ENCODE assay signal across 8 cellular contexts in the genomic region with DNA sequence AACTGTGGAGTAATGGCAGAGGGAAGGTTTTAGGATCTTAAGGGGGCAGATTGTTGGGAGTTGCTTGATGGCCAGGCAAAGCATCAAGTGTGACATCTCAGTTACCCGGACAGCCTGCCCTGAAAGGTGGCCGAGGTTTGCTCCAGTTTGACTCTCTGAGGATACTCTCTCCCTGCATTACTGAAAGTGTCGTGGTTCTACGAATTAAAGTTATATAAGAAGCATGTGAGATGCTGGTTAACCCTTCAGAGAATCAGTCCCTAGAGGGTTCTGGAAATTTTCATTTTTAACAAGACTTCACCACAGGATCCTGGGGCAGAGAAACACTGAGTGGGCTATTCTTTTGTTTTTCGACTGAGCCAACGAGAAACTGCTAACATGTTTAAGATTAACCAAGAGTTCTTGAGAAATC. TPM values are rescaled to one million over a fixed set of nuclear protein-coding genes. Genes with fewer than 3 reads are reported as not detected.
DNase-seq lines count a peak whose midpoint lies in the region; ATAC-seq, FAIRE-seq and TF ChIP-seq lines count a peak whose summit lies in the region.

No MANE protein-coding gene starts in this region.

- peak overlapping the region; percentile 48 for H3K4ac ChIP-seq in mesendoderm (ENCODE audit: low read depth, low read length)

- H3K4me2 ChIP-seq in K562 (ENCODE audit: insufficient read depth, low read length), result peak overlapping the region; percentile 79
- peak overlapping the region; percentile 10 for H3K4me2 ChIP-seq in mesendoderm (ENCODE audit: low read length)

- no peak overlapping the region for H4K8ac ChIP-seq in mesendoderm (ENCODE audit: low read depth, low read length)

- peaks cover 5% of the 10 kb centered on the region for H3K36me3 Mint-ChIP-seq in CD4-positive, CD25-positive, alpha-beta regulatory T cell

- H3K9ac ChIP-seq in K562 (ENCODE audit: insufficient read depth in 1 of 2, low read depth in 2 of 2, low read length in 2 of 2) (peak overlapping the region; percentile 99 to 100; a peak in 3 of 4 replicates), mesendoderm (ENCODE audit: low read length) (peak overlapping the region; percentile 97)

- no peak for FAIRE-seq in K562 (lab: Jason Lieb, UNC)

- POLR2A ChIA-PET in K562 (lab: Yijun Ruan, JAX), result interaction anchor here (0.6 to 5.0 kb wide), 16 partner anchors 10 to 1541 kb away, joined by 3 to 40 read pairs (median 3); no protein-coding TSS in a partner anchor

- no peaks in the 10 kb centered on the region for H3K27me3 Mint-ChIP-seq in CD4-positive, CD25-positive, alpha-beta regulatory T cell

- peaks cover 7% of the 10 kb centered on the region; the same call in 1 of the 2 replicates for H4K20me1 ChIP-seq in K562 (replicated peaks; ENCODE audit: control insufficient read depth, insufficient read depth, low read length)

- H3K27ac Mint-ChIP-seq in CD4-positive, CD25-positive, alpha-beta regulatory T cell, result peak overlapping the region; percentile 91 to 96 (median 96)

- H4K5ac ChIP-seq in mesendoderm (ENCODE audit: low read length), result peak overlapping the region; percentile 92

- peak overlapping the region; percentile 99 for H3K27ac ChIP-seq in CD4-positive, CD25-positive, alpha-beta regulatory T cell (ENCODE audit: insufficient read depth, low read length, poor library complexity, severe bottlenecking)
- H3K27ac ChIP-seq in K562 (ENCODE audit: extremely low read depth, low read depth, low read length) (peak overlapping the region; percentile 100), mesendoderm (ENCODE audit: low read depth, low read length) (peak overlapping the region; percentile 100)

- H2BK15ac ChIP-seq in mesendoderm (replicated peaks; ENCODE audit: low read depth), result peak overlapping the region; percentile 7

- no peaks in the 10 kb centered on the region for H3K9me3 Mint-ChIP-seq in CD4-positive, CD25-positive, alpha-beta regulatory T cell

- ATAC-seq in CD4-positive, CD25-positive, alpha-beta regulatory T cell (ENCODE audit: low read depth in 2 of 2), result no peak
- ATAC-seq in K562, result no peak
- no peak for ATAC-seq in HG02763 (IDR thresholded peaks at IDR 0.05; ENCODE audit: unreplicated experiment)

- no peak for DNase-seq in CD4-positive, CD25-positive, alpha-beta regulatory T cell
- DNase-seq in HFF-Myc (ENCODE audit: extremely low read depth, low read depth) (no peak), K562 (ENCODE audit: extremely low read depth in 1 of 4, low spot score in 3 of 4) (no peak), mesendoderm (no peak), NCI-H2196 treated with DMSO at 0.1 percent for 48 hours (lab: John Stamatoyannopoulos, UW; ENCODE audit: unreplicated experiment) (no peak), kidney tubule cell (ENCODE audit: low spot score) (no peak)
- no peak for DNase-seq in activated CD4-positive, CD25-positive, alpha-beta regulatory T cell (lab: John Stamatoyannopoulos, UW)

- H3K56ac ChIP-seq in mesendoderm (ENCODE audit: low read length), result peak overlapping the region; percentile 97

- CTCF ChIA-PET in K562 (lab: Yijun Ruan, JAX; ENCODE audit: low intra/inter-chr PET ratio), result no interaction called here

- in situ Hi-C loops in K562 (cut with MboI), result no loop called here

- H2AK5ac ChIP-seq in mesendoderm (ENCODE audit: low read length), result peak overlapping the region; percentile 41

- no peak for TF ChIP-seq POLR2A in K562 (conservative IDR thresholded peaks at IDR 0.05)

- TF ChIP-seq CTCF in HFF-Myc (IDR thresholded peaks at IDR 0.05; ENCODE audit: low read depth, low read length, missing control alignments), result no peak
- TF ChIP-seq CTCF in K562 (IDR thresholded peaks at IDR 0.05 in 2 of 3, conservative IDR thresholded peaks at IDR 0.05 in 1 of 3; ENCODE audit: insufficient read depth in 2 of 3, low read depth in 1 of 3, low read length in 3 of 3), result no peak

- no peak for TF ChIP-seq EP300 in K562 (IDR thresholded peaks at IDR 0.05; ENCODE audit: low read length)

- H3K79me1 ChIP-seq in mesendoderm (ENCODE audit: low read length), result no peaks in the 10 kb centered on the region

- peaks cover 51% of the 10 kb centered on the region for H3K79me2 ChIP-seq in K562 (ENCODE audit: control insufficient read depth, insufficient read depth, low read length)
- H3K79me2 ChIP-seq in mesendoderm (ENCODE audit: control insufficient read depth, insufficient read depth, low read length), result peaks cover 25% of the 10 kb centered on the region

- H3K9me3 ChIP-seq in CD4-positive, CD25-positive, alpha-beta regulatory T cell (ENCODE audit: control insufficient read depth in 2 of 2, low read length in 2 of 2), result no peaks in the 10 kb centered on the region
- H3K9me3 ChIP-seq in K562 (replicated peaks; ENCODE audit: control insufficient read depth, insufficient read depth, low read depth, low read length), result no peaks in the 10 kb centered on the region

- H2BK120ac ChIP-seq in mesendoderm (ENCODE audit: low read depth, low read length), result no peak overlapping the region

- peaks cover 46% of the 10 kb centered on the region for H3K4me1 ChIP-seq in CD4-positive, CD25-positive, alpha-beta regulatory T cell (ENCODE audit: control insufficient read depth, insufficient read depth, low read length, poor library complexity, severe bottlenecking)
- peaks cover 13 to 15% of the 10 kb centered on the region in 2 experiments; a peak in 4 of 5 replicates for H3K4me1 ChIP-seq in K562 (replicated peaks in 1 of 2; ENCODE audit: control insufficient read depth in 2 of 2, insufficient read depth in 2 of 2, low read length in 2 of 2)
- H3K4me1 ChIP-seq in mesendoderm (ENCODE audit: control insufficient read depth, low read depth, low read length), result peaks cover 4% of the 10 kb centered on the region

- H3K4me1 Mint-ChIP-seq in CD4-positive, CD25-positive, alpha-beta regulatory T cell, result peaks cover 33 to 68% (median 41%) of the 10 kb centered on the region in 4 donors

- H3K4me3 Mint-ChIP-seq in CD4-positive, CD25-positive, alpha-beta regulatory T cell, result peak overlapping the region; percentile 79 to 96 (median 92)

- no TSS peak for BruUV-seq in K562 (replicated peaks; lab: Mats Ljungman, UMichigan)

- no peak for TF ChIP-seq RAD21 in K562 (CRISPR knock-in tag; conservative IDR thresholded peaks at IDR 0.05 in 1 of 2, IDR thresholded peaks at IDR 0.05 in 1 of 2)

- peak overlapping the region; percentile 86 for H3K4me3 ChIP-seq in CD4-positive, CD25-positive, alpha-beta regulatory T cell (ENCODE audit: low read depth, low read length)
- peak overlapping the region; percentile 92 for H3K4me3 ChIP-seq in HFF-Myc (replicated peaks; ENCODE audit: low read depth, low read length)
- H3K4me3 ChIP-seq in K562, result peak overlapping the region; percentile 83
- H3K4me3 ChIP-seq in mesendoderm (ENCODE audit: low read length), result no peak overlapping the region

- no peaks in the 10 kb centered on the region for H3K36me3 ChIP-seq in CD4-positive, CD25-positive, alpha-beta regulatory T cell (ENCODE audit: control insufficient read depth, insufficient read depth, low read length)
- H3K36me3 ChIP-seq in K562 (ENCODE audit: control insufficient read depth, insufficient read depth, low read length) (peaks cover 25% of the 10 kb centered on the region; the same call in 1 of the 3 replicates), mesendoderm (ENCODE audit: control insufficient read depth, insufficient read depth, low read length) (no peaks in the 10 kb centered on the region)

- intact Hi-C loops in K562 (cut with micrococcal nuclease), result loop anchor here (10.0 kb wide), 1 partner anchor 208 kb away; no protein-coding TSS in a partner anchor

- H3K23ac ChIP-seq in mesendoderm (ENCODE audit: low read length), result no peak overlapping the region

- peak overlapping the region; percentile 19 for H3K18ac ChIP-seq in mesendoderm (ENCODE audit: low read length)

- no peaks in the 10 kb centered on the region for H3K27me3 ChIP-seq in CD4-positive, CD25-positive, alpha-beta regulatory T cell (ENCODE audit: control insufficient read depth, insufficient read depth, low read length)
- H3K27me3 ChIP-seq in K562 (ENCODE audit: control insufficient read depth in 2 of 2, insufficient read depth in 2 of 2, low read length in 2 of 2) (no peaks in the 10 kb centered on the region), mesendoderm (ENCODE audit: insufficient read depth, low read length, poor library complexity) (no peaks in the 10 kb centered on the region)

- peak overlapping the region; percentile 94 for H2AFZ ChIP-seq in K562 (ENCODE audit: low read depth, low read length)

- WGBS in K562 (ENCODE audit: insufficient coverage, low coverage, missing lambda C conversion rate), result 91% methylated on average over 5 of the region's 6 CpGs
- no CpG with 5 or more reads among the region's 6 CpGs for WGBS in mesendoderm (ENCODE audit: extremely low coverage, insufficient coverage, low lambda C conversion rate)

- H2BK5ac ChIP-seq in mesendoderm (ENCODE audit: low read length), result peak overlapping the region; percentile 90

- no peaks in the 10 kb centered on the region for H3K9me1 ChIP-seq in K562 (ENCODE audit: control insufficient read depth, insufficient read depth, low read length)

TF ChIP-seq in K562, 482 proteins besides CTCF, POLR2A, EP300 and RAD21 (continues in another document):
- no peak for TF ChIP-seq SIN3A (IDR thresholded peaks at IDR 0.05; ENCODE audit: borderline replicate concordance in 2 of 2, control insufficient read depth in 1 of 2, low read depth in 2 of 2, low read length in 2 of 2)

RNA-seq across cellular contexts. Expression of a gene that starts 0.7 kb away (rescaled TPM):
- total RNA-seq in CD4-positive, CD25-positive, alpha-beta regulatory T cell, result 139 TPM
- 10 to 100 TPM; 46.9 to 55.6 (median 51.2) TPM for polyA plus RNA-seq in CD4-positive, CD25-positive, alpha-beta regulatory T cell
- total RNA-seq in K562 (2011; cell fraction: chromatin; rRNA removed; ENCODE audit: low replicate concordance), result 41.2 and 164 TPM in 2 replicates
- 17.8 and 23.4 TPM in 2 replicates for total RNA-seq in K562 (2011; cell fraction: nucleolus; rRNA removed)
- 78.6 and 160 TPM in 2 replicates for total RNA-seq in K562 (2011; cell fraction: nucleoplasm; rRNA removed)
- total RNA-seq in K562 (2014; rRNA removed) (30.8 and 35.1 TPM in 2 replicates), K562 (2014; rRNA removed; fragmentation: Illumina TruSeq; extraction: Trizol) (55.8 and 63.3 TPM in 2 replicates), K562 (2015; rRNA removed; fragmentation: Illumina TruSeq; extraction: Trizol) (64.2 and 71.4 TPM in 2 replicates), K562 (2021) (39.6 and 39.8 TPM in 2 replicates)
- polyA plus RNA-seq in K562 (2011; rRNA removed) (21.2 and 27.6 TPM in 2 replicates), K562 (2014; fragmentation: Illumina TruSeq; extraction: Trizol) (26.5 and 32.5 TPM in 2 replicates), K562 (2014; fragmentation: Nextera tagmentation; extraction: Ambion mirVana) (10 to 100 TPM; 39.8 to 48.4 TPM), K562 (2014; rRNA removed) (18.5 and 25.3 TPM in 2 replicates)
- 3.4 and 8.8 TPM in 2 replicates for polyA plus RNA-seq in K562 (2011; cell fraction: cytosol; rRNA removed)
- 12.4 and 15.1 TPM in 2 replicates for polyA plus RNA-seq in K562 (2011; cell fraction: nucleus; rRNA removed)
- polyA plus RNA-seq in K562 (2012), result 17.7 and 21.2 TPM in 2 replicates
- 91.2 and 91.6 TPM in 2 replicates for polyA minus RNA-seq in K562 (2011; rRNA and poly(A)+ RNA removed)
- 27.6 and 28.7 TPM in 2 replicates for polyA minus RNA-seq in K562 (2011; cell fraction: cytosol; rRNA and poly(A)+ RNA removed)
- 57.5 and 74.6 TPM in 2 replicates for polyA minus RNA-seq in K562 (2011; cell fraction: nucleus; rRNA and poly(A)+ RNA removed)
- polyA plus RNA-seq in mesendoderm (2013, experiment 1 of 2), result 46.1 TPM
- polyA plus RNA-seq in mesendoderm (2013, experiment 2 of 2), result 46.4 TPM
